11 cellular contexts compared by ENCODE assay signal in genomic region chr2:120343100-120343432, GRCh38. TPM values are rescaled to one million over a fixed set of nuclear protein-coding genes. Genes with fewer than 3 reads are reported as not detected.
DNase-seq lines count a peak whose midpoint lies in the region; ATAC-seq and TF ChIP-seq lines count a peak whose summit lies in the region.
"Had no signal": no experiment of that assay in that cellular context is flagged by ENCODE, and none has a peak within 500 bp of the region (broad histone marks: within the 10 kb centered on the region; RNA-seq: fewer than 3 reads in every experiment).

No MANE protein-coding gene starts in this region.

- TF ChIP-seq CTCF in vagina (IDR thresholded peaks at IDR 0.05), result no peak

- TF ChIP-seq POLR2A in vagina (IDR thresholded peaks at IDR 0.05), result no peak

- H3K4me3 ChIP-seq in vagina, result no peak overlapping the region
- H3K4me3 ChIP-seq: cardiac muscle cell, HAP-1 had no signal

- H3K4me1 Mint-ChIP-seq in stimulated activated naive CD8-positive, alpha-beta T cell treated with anti-CD3 and anti-CD28 coated beads, Interleukin-15, Interleukin-2, amounts not matched to agents 100 ng/mL and 50 ng/mL, for 24 hours (ENCODE audit: low read depth), result peaks cover 23% of the 10 kb centered on the region
- peaks cover 19% of the 10 kb centered on the region for H3K4me1 Mint-ChIP-seq in activated naive CD8-positive, alpha-beta T cell treated with anti-CD3 and anti-CD28 coated beads for 36 hours
- H3K4me1 Mint-ChIP-seq in naive B cell, result peaks cover 16 to 28% (median 25%) of the 10 kb centered on the region in 3 donors

- intact Hi-C loops in vagina (cut with DNase I), result loop anchor here (2.0 to 10.0 kb wide), 2 partner anchors 338 to 742 kb away; no protein-coding TSS in a partner anchor

- peak overlapping the region; percentile 86 for H3K27ac ChIP-seq in vagina
- H3K27ac ChIP-seq: cardiac muscle cell had no signal

- peaks cover 40% of the 10 kb centered on the region for H3K4me1 ChIP-seq in vagina

- no peaks in the 10 kb centered on the region for H3K36me3 ChIP-seq in vagina
- H3K36me3 ChIP-seq: cardiac muscle cell, esophagus squamous epithelium, HAP-1 had no signal

- H3K36me3 Mint-ChIP-seq in stimulated activated naive CD8-positive, alpha-beta T cell treated with anti-CD3 and anti-CD28 coated beads, Interleukin-15, Interleukin-2, amounts not matched to agents 100 ng/mL and 50 ng/mL, for 24 hours (ENCODE audit: low read depth), result no peaks in the 10 kb centered on the region
- no peaks in the 10 kb centered on the region for H3K36me3 Mint-ChIP-seq in activated naive CD8-positive, alpha-beta T cell treated with anti-CD3 and anti-CD28 coated beads for 36 hours
- H3K36me3 Mint-ChIP-seq in naive B cell, result no peaks in the 10 kb centered on the region

- no peak for DNase-seq in stimulated activated naive CD8-positive, alpha-beta T cell treated with anti-CD3 and anti-CD28 coated beads, Interleukin-15, Interleukin-2, amounts not matched to agents 100 U/mL and 50 U/mL, for 24 hours
- no peak for DNase-seq in activated naive CD8-positive, alpha-beta T cell treated with anti-CD3 and anti-CD28 coated beads for 36 hours
- DNase-seq in naive B cell (no peak), vagina (ENCODE audit: extremely low spot score in 2 of 2) (no peak), GOT3 (lab: John Stamatoyannopoulos, UW) (no peak)
- DNase-seq: esophagus squamous epithelium had no signal

- H3K9me3 ChIP-seq in vagina, result no peaks in the 10 kb centered on the region
- H3K9me3 ChIP-seq: esophagus squamous epithelium, HAP-1 had no signal

- H3K9me3 Mint-ChIP-seq in stimulated activated naive CD8-positive, alpha-beta T cell treated with anti-CD3 and anti-CD28 coated beads, Interleukin-15, Interleukin-2, amounts not matched to agents 100 ng/mL and 50 ng/mL, for 24 hours, result no peaks in the 10 kb centered on the region
- H3K9me3 Mint-ChIP-seq in activated naive CD8-positive, alpha-beta T cell treated with anti-CD3 and anti-CD28 coated beads for 36 hours, result no peaks in the 10 kb centered on the region
- H3K9me3 Mint-ChIP-seq in naive B cell, result no peaks in the 10 kb centered on the region

- peak overlapping the region; percentile 8 for H3K4me3 Mint-ChIP-seq in stimulated activated naive CD8-positive, alpha-beta T cell treated with anti-CD3 and anti-CD28 coated beads, Interleukin-15, Interleukin-2, amounts not matched to agents 100 ng/mL and 50 ng/mL, for 24 hours
- H3K4me3 Mint-ChIP-seq in activated naive CD8-positive, alpha-beta T cell treated with anti-CD3 and anti-CD28 coated beads for 36 hours, result peak overlapping the region; percentile 1
- H3K4me3 Mint-ChIP-seq in naive B cell, result peak overlapping the region; percentile 69 to 85 (median 76)

- ATAC-seq in stimulated activated naive CD8-positive, alpha-beta T cell treated with anti-CD3 and anti-CD28 coated beads, Interleukin-15, Interleukin-2, amounts not matched to agents 100 U/mL and 50 U/mL, for 24 hours, result no peak
- ATAC-seq in naive B cell (ENCODE audit: low read depth in 2 of 2), result no peak
- ATAC-seq in HG02884 (IDR thresholded peaks at IDR 0.05; ENCODE audit: unreplicated experiment), result no peak
- ATAC-seq in HG02623 (IDR thresholded peaks at IDR 0.05; ENCODE audit: unreplicated experiment), result no peak

- no peaks in the 10 kb centered on the region for H3K27me3 ChIP-seq in vagina

- no peak overlapping the region for H3K27ac Mint-ChIP-seq in stimulated activated naive CD8-positive, alpha-beta T cell treated with anti-CD3 and anti-CD28 coated beads, Interleukin-15, Interleukin-2, amounts not matched to agents 100 ng/mL and 50 ng/mL, for 24 hours
- no peak overlapping the region for H3K27ac Mint-ChIP-seq in activated naive CD8-positive, alpha-beta T cell treated with anti-CD3 and anti-CD28 coated beads for 36 hours
- H3K27ac Mint-ChIP-seq in naive B cell, result peak overlapping the region in 1 of 6 donors; percentile 11

- H3K27me3 Mint-ChIP-seq in stimulated activated naive CD8-positive, alpha-beta T cell treated with anti-CD3 and anti-CD28 coated beads, Interleukin-15, Interleukin-2, amounts not matched to agents 100 ng/mL and 50 ng/mL, for 24 hours, result peaks cover 60% of the 10 kb centered on the region
- H3K27me3 Mint-ChIP-seq in activated naive CD8-positive, alpha-beta T cell treated with anti-CD3 and anti-CD28 coated beads for 36 hours, result peaks cover 62% of the 10 kb centered on the region
- peaks cover 54 to 69% (median 55%) of the 10 kb centered on the region in 3 donors for H3K27me3 Mint-ChIP-seq in naive B cell

RNA-seq across cellular contexts. Expression of gene INHBB, which starts 2.9 kb away (rescaled TPM):
- total RNA-seq in activated naive CD8-positive, alpha-beta T cell treated with anti-CD3 and anti-CD28 coated beads for 36 hours, result not detected
- under 1 TPM in 1 of 6 donors, not detected in 5; 0.09 TPM for polyA plus RNA-seq in naive B cell (ENCODE audit: low read depth in 6 of 6)
- total RNA-seq in vagina, result 19.4 TPM
- total RNA-seq: cardiac muscle cell had no signal
- polyA plus RNA-seq: cardiac muscle cell had no signal

Comparison
In these comparisons a context has a peak if more than half of its experiments do, and no peak if none do; other contexts are left out.
1. H3K4me3 Mint-ChIP-seq: peak in every context shown above with its lines; median percentile 76 in naive B cell; 8 in stimulated activated naive CD8-positive, alpha-beta T cell treated with anti-CD3 and anti-CD28 coated beads, Interleukin-15, Interleukin-2, amounts not matched to agents 100 ng/mL and 50 ng/mL, for 24 hours; 1 in activated naive CD8-positive, alpha-beta T cell treated with anti-CD3 and anti-CD28 coated beads for 36 hours.
2. RNA of gene INHBB, which starts 2.9 kb away (total RNA-seq): 19.4 TPM in vagina (single experiment); not detected in activated naive CD8-positive, alpha-beta T cell treated with anti-CD3 and anti-CD28 coated beads for 36 hours; every median in the first group is over 10 times any median in the second.